In genomic region chr3:29285356-29286070, GRCh38 we compare ENCODE assay signal across 10 cellular contexts. TPM values are rescaled to one million over a fixed set of nuclear protein-coding genes. Genes with fewer than 3 reads are reported as not detected.
A peak's percentile ranks its signal among the peaks of the same experiment; 100 is the strongest.
DNase-seq lines count a peak whose midpoint lies in the region; ATAC-seq, FAIRE-seq and TF ChIP-seq lines count a peak whose summit lies in the region.
"Had no signal": no experiment of that assay in that cellular context is flagged by ENCODE, and none has a peak within 500 bp of the region (broad histone marks: within the 10 kb centered on the region; RNA-seq: fewer than 3 reads in every experiment).

No MANE protein-coding gene starts in this region.

- H3K36me3 ChIP-seq in skeletal muscle tissue (ENCODE audit: control insufficient read depth in 3 of 3, insufficient read depth in 3 of 3, low read length in 3 of 3): no peaks in the 10 kb centered on the region

- DNase-seq in GM12891 (ENCODE audit: insufficient read length, low spot score) (no peak), SK-N-DZ (ENCODE audit: low spot score) (peak; percentile 22), foreskin keratinocyte (peak; percentile 25 to 50), posterior cingulate gyrus (no peak), COLO668 (lab: John Stamatoyannopoulos, UW; ENCODE audit: unreplicated experiment) (no peak), sciatic nerve (ENCODE audit: low spot score) (no peak)
- DNase-seq: activated T-cell treated with anti-CD3 and anti-CD28 coated beads, Interleukin-2, amount 50 U/mL, for 1 hour had no signal

- H3K9ac ChIP-seq in skeletal muscle tissue (ENCODE audit: low read depth in 1 of 3, low read length in 3 of 3): peak overlapping the region; percentile 71 to 76 (median 72)

- H3K4me1 ChIP-seq in foreskin keratinocyte: peaks cover 13% of the 10 kb centered on the region
- H3K4me1 ChIP-seq in skeletal muscle tissue (ENCODE audit: control insufficient read depth in 3 of 3, insufficient read depth in 3 of 3, low read length in 3 of 3): peaks cover 5 to 14% (median 9%) of the 10 kb centered on the region in 3 donors

- TF ChIP-seq POLR2A in GM12891 (IDR thresholded peaks at IDR 0.05; ENCODE audit: low read depth, low read length): no peak

- H3K27me3 ChIP-seq in foreskin keratinocyte (no peaks in the 10 kb centered on the region), skeletal muscle tissue (ENCODE audit: control insufficient read depth in 3 of 3, insufficient read depth in 3 of 3, low read length in 3 of 3) (no peaks in the 10 kb centered on the region)

- ATAC-seq in foreskin keratinocyte (peak; percentile 8), sciatic nerve (no peak), HG02981 (IDR thresholded peaks at IDR 0.05; ENCODE audit: unreplicated experiment) (no peak)

- H3K9me3 ChIP-seq in skeletal muscle tissue (ENCODE audit: control insufficient read depth in 3 of 3, low read length in 3 of 3): no peaks in the 10 kb centered on the region

- TF ChIP-seq CTCF in foreskin keratinocyte (conservative IDR thresholded peaks at IDR 0.05): no peak

- intact Hi-C loops in posterior cingulate gyrus (cut with DNase I) (loop anchor here (10.0 kb wide), 1 partner anchor 469 kb away; no protein-coding TSS in a partner anchor), sciatic nerve (cut with DNase I) (no loop called here)

- H3K27ac ChIP-seq in foreskin keratinocyte (peak overlapping the region; percentile 81), skeletal muscle tissue (ENCODE audit: low read depth, low read length) (peak overlapping the region; percentile 73)
- H3K27ac ChIP-seq: HL-60 had no signal

- peak overlapping the region; percentile 45 to 74 (median 66) for H3K4me3 ChIP-seq in skeletal muscle tissue (ENCODE audit: low read length in 3 of 3)

- peak; percentile 9 for FAIRE-seq in GM12891 (lab: Jason Lieb, UNC)

TF ChIP-seq in GM12891, 5 proteins besides CTCF, POLR2A, EP300 and RAD21:
- TF ChIP-seq PAX5 (IDR thresholded peaks at IDR 0.05; ENCODE audit: insufficient read depth, low read length, severe bottlenecking) (no peak), SPI1 (IDR thresholded peaks at IDR 0.05; ENCODE audit: low read depth, low read length) (no peak), POLR2AphosphoS5 (IDR thresholded peaks at IDR 0.05; ENCODE audit: low read depth, low read length) (no peak), TAF1 (IDR thresholded peaks at IDR 0.05; ENCODE audit: low read depth, low read length) (no peak), POU2F2 (IDR thresholded peaks at IDR 0.05; ENCODE audit: low read depth, low read length) (no peak)

RNA-seq across cellular contexts. Expression of gene RBMS3, which starts 4.6 kb away (rescaled TPM):
- polyA plus RNA-seq in GM12891 (2012; ENCODE audit: low read depth, missing spikeins): 0.58 TPM
- 22.3 and 26.5 TPM in 2 replicates for polyA plus RNA-seq in SK-N-DZ (2014; cell fraction: cytosol; rRNA removed)
- polyA plus RNA-seq in SK-N-DZ (2014; cell fraction: nucleus; rRNA removed): 16.4 and 27.2 TPM in 2 replicates
- total RNA-seq in foreskin keratinocyte (9.6 and 11.1 TPM in 2 replicates), skeletal muscle tissue (79.9 TPM), sciatic nerve (161 TPM)
- polyA plus RNA-seq in foreskin keratinocyte: 1.8 and 3.0 TPM in 2 replicates

Comparison
In these comparisons a context has a peak if more than half of its experiments do, and no peak if none do; other contexts are left out.
1. DNase-seq: peak in SK-N-DZ (single experiment) and foreskin keratinocyte (2 of 2); none in GM12891 (single experiment), posterior cingulate gyrus (0 of 10), COLO668 (single experiment) and sciatic nerve (single experiment).